10 cellular contexts compared by ENCODE assay signal in the genomic region with DNA sequence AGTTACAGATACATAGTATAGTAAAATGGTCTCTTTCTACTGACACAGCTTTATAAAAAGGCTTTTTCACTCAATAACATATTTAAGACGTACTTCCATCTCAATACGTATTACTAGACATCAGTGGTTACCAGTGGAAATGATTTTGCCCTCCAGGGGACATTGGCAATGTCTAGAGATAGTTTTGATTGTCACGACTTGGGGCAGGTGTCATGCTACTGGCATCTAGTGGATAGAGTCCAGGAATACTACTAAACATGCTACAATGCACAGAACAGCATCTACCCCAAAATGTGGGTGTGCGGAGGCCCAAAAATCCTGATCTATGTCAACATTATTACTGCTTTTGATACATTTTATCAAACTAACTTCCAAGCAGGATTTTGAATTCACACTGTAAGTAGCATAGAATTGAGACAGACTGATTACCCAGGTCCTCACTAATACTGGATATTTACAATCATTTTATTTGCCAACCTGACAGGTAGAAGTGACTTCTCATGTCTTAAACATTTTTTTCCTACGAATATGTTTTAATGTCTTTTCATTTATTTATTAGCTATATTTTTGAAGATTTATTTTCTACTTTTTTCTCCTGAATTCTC. TPM values are rescaled to one million over a fixed set of nuclear protein-coding genes. Genes with fewer than 3 reads are reported as not detected.
DNase-seq lines count a peak whose midpoint lies in the region; ATAC-seq and TF ChIP-seq lines count a peak whose summit lies in the region.
"Had no signal": no experiment of that assay in that cellular context is flagged by ENCODE, and none has a peak within 500 bp of the region (broad histone marks: within the 10 kb centered on the region; RNA-seq: fewer than 3 reads in every experiment).

No MANE protein-coding gene starts in this region.

- in situ Hi-C loops in brain microvascular endothelial cell (cut with HindIII; ENCODE audit: low pct_ligation_motif_present, low sequenced_read_pairs), result loop anchor here (25.0 kb wide), 1 partner anchor 204 kb away; no protein-coding TSS in a partner anchor

- peak overlapping the region; percentile 59 for H3K27ac Mint-ChIP-seq in osteocyte (ENCODE audit: unreplicated experiment)
- no peak overlapping the region for H3K27ac Mint-ChIP-seq in activated T-helper 1 cell treated with anti-CD3 and anti-CD28 coated beads, Interleukin-12 subunit alpha, Interleukin-12 subunit beta, Interleukin-2, Interleukin-4 antibody, amounts not matched to agents 30 ng/mL and 10 ng/mL and 1 ng/mL, durations not matched to agents 14 hours and 24 hours and 36 hours

- TF ChIP-seq CTCF in brain microvascular endothelial cell (IDR thresholded peaks at IDR 0.05; ENCODE audit: low read depth, low read length, missing control alignments), result peak; percentile 73
- peak; percentile 74 for TF ChIP-seq CTCF in osteocyte (IDR thresholded peaks at IDR 0.05)

- DNase-seq in NCI-H2081 (lab: John Stamatoyannopoulos, UW) (peak; percentile 5 to 51), brain microvascular endothelial cell (peak; percentile 79), osteocyte (ENCODE audit: extremely low spot score, unreplicated experiment) (no peak)
- DNase-seq in activated T-helper 1 cell treated with anti-CD3 and anti-CD28 coated beads, Interleukin-12 subunit alpha, Interleukin-12 subunit beta, Interleukin-2, Interleukin-4 antibody, amounts not matched to agents 30 ng/mL and 10 ng/mL and 1 ng/mL, durations not matched to agents 14 hours and 24 hours and 36 hours (ENCODE audit: low spot score), result no peak
- DNase-seq: T-helper 2 cell had no signal

- H3K9me3 Mint-ChIP-seq in osteocyte (ENCODE audit: unreplicated experiment), result peaks cover 5% of the 10 kb centered on the region
- H3K9me3 Mint-ChIP-seq in activated T-helper 1 cell treated with anti-CD3 and anti-CD28 coated beads, Interleukin-12 subunit alpha, Interleukin-12 subunit beta, Interleukin-2, Interleukin-4 antibody, amounts not matched to agents 30 ng/mL and 10 ng/mL and 1 ng/mL, durations not matched to agents 14 hours and 24 hours and 36 hours, result no peaks in the 10 kb centered on the region

- no peak overlapping the region for H3K4me3 Mint-ChIP-seq in osteocyte (ENCODE audit: unreplicated experiment)
- H3K4me3 Mint-ChIP-seq in activated T-helper 1 cell treated with anti-CD3 and anti-CD28 coated beads, Interleukin-12 subunit alpha, Interleukin-12 subunit beta, Interleukin-2, Interleukin-4 antibody, amounts not matched to agents 30 ng/mL and 10 ng/mL and 1 ng/mL, durations not matched to agents 14 hours and 24 hours and 36 hours, result no peak overlapping the region

- no peak overlapping the region for H3K4me3 ChIP-seq in brain microvascular endothelial cell (ENCODE audit: low read depth, low read length)
- H3K4me3 ChIP-seq: skin epidermis had no signal

- H3K4me1 Mint-ChIP-seq in osteocyte (ENCODE audit: unreplicated experiment), result peaks cover 37% of the 10 kb centered on the region
- H3K4me1 Mint-ChIP-seq in activated T-helper 1 cell treated with anti-CD3 and anti-CD28 coated beads, Interleukin-12 subunit alpha, Interleukin-12 subunit beta, Interleukin-2, Interleukin-4 antibody, amounts not matched to agents 30 ng/mL and 10 ng/mL and 1 ng/mL, durations not matched to agents 14 hours and 24 hours and 36 hours (ENCODE audit: low read depth), result no peaks in the 10 kb centered on the region

- intact Hi-C loops in activated T-helper 1 cell treated with anti-CD3 and anti-CD28 coated beads, Interleukin-12 subunit alpha, Interleukin-12 subunit beta, Interleukin-2, Interleukin-4 antibody, amounts not matched to agents 30 ng/mL and 10 ng/mL and 1 ng/mL, durations not matched to agents 14 hours and 24 hours and 36 hours (cut with micrococcal nuclease), result no loop called here

- no peaks in the 10 kb centered on the region for H3K27me3 ChIP-seq in brain microvascular endothelial cell (replicated peaks)

- peak overlapping the region; percentile 45 for H3K27ac ChIP-seq in brain microvascular endothelial cell
- H3K27ac ChIP-seq: skin epidermis had no signal

- no peaks in the 10 kb centered on the region for H3K36me3 ChIP-seq in brain microvascular endothelial cell (replicated peaks)

- no peaks in the 10 kb centered on the region for H3K27me3 Mint-ChIP-seq in osteocyte (ENCODE audit: unreplicated experiment)
- H3K27me3 Mint-ChIP-seq in activated T-helper 1 cell treated with anti-CD3 and anti-CD28 coated beads, Interleukin-12 subunit alpha, Interleukin-12 subunit beta, Interleukin-2, Interleukin-4 antibody, amounts not matched to agents 30 ng/mL and 10 ng/mL and 1 ng/mL, durations not matched to agents 14 hours and 24 hours and 36 hours (ENCODE audit: insufficient read depth), result no peaks in the 10 kb centered on the region

- peaks cover 26% of the 10 kb centered on the region for H3K36me3 Mint-ChIP-seq in osteocyte (ENCODE audit: unreplicated experiment)
- no peaks in the 10 kb centered on the region for H3K36me3 Mint-ChIP-seq in activated T-helper 1 cell treated with anti-CD3 and anti-CD28 coated beads, Interleukin-12 subunit alpha, Interleukin-12 subunit beta, Interleukin-2, Interleukin-4 antibody, amounts not matched to agents 30 ng/mL and 10 ng/mL and 1 ng/mL, durations not matched to agents 14 hours and 24 hours and 36 hours (ENCODE audit: low read depth)

- ATAC-seq in GM18868 (IDR thresholded peaks at IDR 0.05; ENCODE audit: unreplicated experiment), result peak; percentile 89
- no peak for ATAC-seq in HG02981 (IDR thresholded peaks at IDR 0.05; ENCODE audit: unreplicated experiment)
- no peak for ATAC-seq in GM19328 (IDR thresholded peaks at IDR 0.05; ENCODE audit: unreplicated experiment)
- ATAC-seq in HG02678 (IDR thresholded peaks at IDR 0.05; ENCODE audit: unreplicated experiment), result no peak

RNA-seq across cellular contexts. Expression of a gene that starts 53.8 kb away (rescaled TPM):
- total RNA-seq in osteocyte, result 13.9 and 16.0 TPM in 2 replicates
- total RNA-seq in activated T-helper 1 cell treated with anti-CD3 and anti-CD28 coated beads, Interleukin-12 subunit alpha, Interleukin-12 subunit beta, Interleukin-2, Interleukin-4 antibody, amounts not matched to agents 30 ng/mL and 10 ng/mL and 1 ng/mL, durations not matched to agents 14 hours and 24 hours and 36 hours, result not detected in 2 replicates

Comparison
In these comparisons a context has a peak if more than half of its experiments do, and no peak if none do; other contexts are left out.
1. DNase-seq: peak in NCI-H2081 (2 of 2) and brain microvascular endothelial cell (single experiment); none in osteocyte (single experiment) and activated T-helper 1 cell treated with anti-CD3 and anti-CD28 coated beads, Interleukin-12 subunit alpha, Interleukin-12 subunit beta, Interleukin-2, Interleukin-4 antibody, amounts not matched to agents 30 ng/mL and 10 ng/mL and 1 ng/mL, durations not matched to agents 14 hours and 24 hours and 36 hours (single experiment).
2. RNA of a gene that starts 53.8 kb away (total RNA-seq): 13.9 to 16.0 TPM in osteocyte; not detected in activated T-helper 1 cell treated with anti-CD3 and anti-CD28 coated beads, Interleukin-12 subunit alpha, Interleukin-12 subunit beta, Interleukin-2, Interleukin-4 antibody, amounts not matched to agents 30 ng/mL and 10 ng/mL and 1 ng/mL, durations not matched to agents 14 hours and 24 hours and 36 hours; every median in the first group is over 10 times any median in the second.